In the genomic region with DNA sequence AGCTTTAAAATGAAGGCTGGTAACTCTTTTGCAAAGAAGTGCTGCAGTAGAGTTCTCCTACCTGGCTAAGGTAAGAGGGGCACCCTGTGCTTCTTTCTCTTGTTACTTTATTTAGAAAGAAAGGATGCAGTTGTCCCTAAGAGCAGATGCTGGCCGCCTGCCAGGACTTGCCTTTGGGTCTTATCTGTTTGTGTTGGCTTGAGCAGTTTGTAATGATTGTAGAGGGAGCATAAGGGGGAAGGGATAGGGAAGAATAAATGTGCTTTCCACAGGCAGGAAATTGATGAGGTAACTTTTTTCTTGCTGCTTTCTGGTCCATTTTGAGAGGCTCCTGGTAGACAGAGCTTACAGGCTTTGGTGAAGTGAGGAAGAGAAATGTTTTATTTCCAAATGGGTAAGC, we compare ENCODE assay signal across 13 cellular contexts.
DNase-seq lines count a peak whose midpoint lies in the region; ATAC-seq and TF ChIP-seq lines count a peak whose summit lies in the region.
"Had no signal": no experiment of that assay in that cellular context is flagged by ENCODE, and none has a peak within 500 bp of the region (broad histone marks: within the 10 kb centered on the region; RNA-seq: fewer than 3 reads in every experiment).

No MANE protein-coding gene starts in this region.

- no peak overlapping the region for H4K8ac ChIP-seq in IMR-90 (ENCODE audit: low read depth in 2 of 2, low read length in 2 of 2)

- H3K27ac Mint-ChIP-seq in natural killer cell treated with Interleukin-12 subunit alpha and Interleukin-12 subunit beta and Interleukin-15 and Interleukin-18, amount 100 ng/mL, for 72 hours, result no peak overlapping the region
- H3K27ac Mint-ChIP-seq: activated naive CD4-positive, alpha-beta T cell treated with anti-CD3 and anti-CD28 coated beads, Interleukin-2, amount 50 U/mL, for 24 hours; GM23338; neural progenitor cell; T-helper 1 cell treated with Interleukin-12 subunit alpha and Interleukin-12 subunit beta and Interleukin-4 antibody, amounts not matched to agents 30 μg/mL and 1 μg/mL, for 36 hours had no signal

- H3K56ac ChIP-seq in IMR-90 (ENCODE audit: extremely low read depth, insufficient read depth, low read length), result no peak overlapping the region

- TF ChIP-seq POLR2A in IMR-90 (IDR thresholded peaks at IDR 0.05; ENCODE audit: low read depth, low read length), result no peak

- no peaks in the 10 kb centered on the region for H3K79me1 ChIP-seq in IMR-90 (ENCODE audit: low read depth in 1 of 2, low read length in 2 of 2)

- no peak for ATAC-seq in IMR-90 (ENCODE audit: low read depth)
- ATAC-seq in SK-N-SH treated with all-trans-retinoic acid at 6 μM for 48 hours, result peak; percentile 23; the same call in 1 of the 3 replicates
- ATAC-seq in natural killer cell treated with Interleukin-12 subunit alpha and Interleukin-12 subunit beta and Interleukin-15 and Interleukin-18, amount 100 ng/mL, for 72 hours, result no peak
- ATAC-seq: GM23338 had no signal

- no peak for TF ChIP-seq RAD21 in IMR-90 (IDR thresholded peaks at IDR 0.05; ENCODE audit: low read length)

- dilution Hi-C loops in IMR-90 (cut with HindIII; ENCODE audit: low sequenced_read_pairs, unreplicated experiment), result no loop called here

- intact Hi-C loops in IMR-90 (cut with micrococcal nuclease) (no loop called here), tibial artery (cut with DNase I; ENCODE audit: low total_unique reads) (no loop called here)

- H4K91ac ChIP-seq in IMR-90 (ENCODE audit: insufficient read depth, low read depth, low read length), result no peak overlapping the region

- H3K27me3 ChIP-seq in IMR-90 (ENCODE audit: control insufficient read depth, insufficient read depth, low read length), result no peaks in the 10 kb centered on the region; the same call in 1 of the 2 replicates
- H3K27me3 ChIP-seq in right atrium auricular region, result no peaks in the 10 kb centered on the region
- H3K27me3 ChIP-seq in tibial artery, result no peaks in the 10 kb centered on the region
- H3K27me3 ChIP-seq: neural progenitor cell had no signal

- no peaks in the 10 kb centered on the region for H3K9me3 Mint-ChIP-seq in natural killer cell treated with Interleukin-12 subunit alpha and Interleukin-12 subunit beta and Interleukin-15 and Interleukin-18, amount 100 ng/mL, for 72 hours
- H3K9me3 Mint-ChIP-seq: activated naive CD4-positive, alpha-beta T cell treated with anti-CD3 and anti-CD28 coated beads, Interleukin-2, amount 50 U/mL, for 24 hours; GM23338; neural progenitor cell; T-helper 1 cell treated with Interleukin-12 subunit alpha and Interleukin-12 subunit beta and Interleukin-4 antibody, amounts not matched to agents 30 μg/mL and 1 μg/mL, for 36 hours had no signal

- H3K4ac ChIP-seq in IMR-90 (ENCODE audit: low read depth, low read length), result no peak overlapping the region

- no peaks in the 10 kb centered on the region for H3K9me3 ChIP-seq in IMR-90 (ENCODE audit: control insufficient read depth, insufficient read depth, low read length)
- no peaks in the 10 kb centered on the region for H3K9me3 ChIP-seq in right atrium auricular region
- H3K9me3 ChIP-seq in tibial artery, result no peaks in the 10 kb centered on the region

- H3K4me2 ChIP-seq in IMR-90 (ENCODE audit: low read depth, low read length), result no peak overlapping the region
- H3K4me2 ChIP-seq: GM23338, neural progenitor cell had no signal

- H3K4me3 ChIP-seq in IMR-90 (ENCODE audit: insufficient read depth, low read depth, low read length), result no peak overlapping the region
- no peak overlapping the region for H3K4me3 ChIP-seq in right atrium auricular region
- H3K4me3 ChIP-seq in tibial artery, result no peak overlapping the region
- H3K4me3 ChIP-seq: GM23338, neural progenitor cell had no signal

- H3K27ac ChIP-seq in IMR-90 (ENCODE audit: insufficient read depth, low read length) (no peak overlapping the region), right atrium auricular region (no peak overlapping the region), tibial artery (no peak overlapping the region)
- H3K27ac ChIP-seq: neural progenitor cell had no signal

- H3K23ac ChIP-seq in IMR-90 (ENCODE audit: low read depth, low read length), result no peak overlapping the region

- in situ Hi-C loops in IMR-90 (cut with MboI; ENCODE audit: low sequenced_read_pairs), result no loop called here

- H3K9ac ChIP-seq in IMR-90 (ENCODE audit: low read depth, low read length), result no peak overlapping the region
- H3K9ac ChIP-seq: neural progenitor cell had no signal

- H3K4me3 Mint-ChIP-seq in natural killer cell treated with Interleukin-12 subunit alpha and Interleukin-12 subunit beta and Interleukin-15 and Interleukin-18, amount 100 ng/mL, for 72 hours, result no peak overlapping the region
- H3K4me3 Mint-ChIP-seq: activated naive CD4-positive, alpha-beta T cell treated with anti-CD3 and anti-CD28 coated beads, Interleukin-2, amount 50 U/mL, for 24 hours; GM23338; neural progenitor cell; T-helper 1 cell treated with Interleukin-12 subunit alpha and Interleukin-12 subunit beta and Interleukin-4 antibody, amounts not matched to agents 30 μg/mL and 1 μg/mL, for 36 hours had no signal

- H3K14ac ChIP-seq in IMR-90 (replicated peaks; ENCODE audit: low read depth, low read length), result no peak overlapping the region

- H3K36me3 ChIP-seq in IMR-90 (ENCODE audit: control insufficient read depth, insufficient read depth, low read length), result no peaks in the 10 kb centered on the region
- no peaks in the 10 kb centered on the region for H3K36me3 ChIP-seq in right atrium auricular region
- no peaks in the 10 kb centered on the region for H3K36me3 ChIP-seq in tibial artery
- H3K36me3 ChIP-seq: neural progenitor cell had no signal

- no peak for TF ChIP-seq CTCF in IMR-90 (conservative IDR thresholded peaks at IDR 0.05; ENCODE audit: low read depth, low read length)
- no peak for TF ChIP-seq CTCF in right atrium auricular region (IDR thresholded peaks at IDR 0.05)
- no peak for TF ChIP-seq CTCF in tibial artery (IDR thresholded peaks at IDR 0.05)

- H3K18ac ChIP-seq in IMR-90 (ENCODE audit: low read depth, low read length), result no peak overlapping the region

- H2BK15ac ChIP-seq in IMR-90 (ENCODE audit: low read depth, low read length), result no peak overlapping the region

- H4K5ac ChIP-seq in IMR-90 (ENCODE audit: low read depth, low read length), result no peak overlapping the region

- no peaks in the 10 kb centered on the region for H4K20me1 ChIP-seq in IMR-90 (ENCODE audit: insufficient read depth, low read length)

- CTCF ChIA-PET in IMR-90 (lab: Yijun Ruan, JAX), result no interaction called here

- H3K36me3 Mint-ChIP-seq in natural killer cell treated with Interleukin-12 subunit alpha and Interleukin-12 subunit beta and Interleukin-15 and Interleukin-18, amount 100 ng/mL, for 72 hours, result no peaks in the 10 kb centered on the region
- H3K36me3 Mint-ChIP-seq: activated naive CD4-positive, alpha-beta T cell treated with anti-CD3 and anti-CD28 coated beads, Interleukin-2, amount 50 U/mL, for 24 hours; neural progenitor cell had no signal

- no peak overlapping the region for H2BK5ac ChIP-seq in IMR-90 (ENCODE audit: low read depth, low read length, poor library complexity, severe bottlenecking)

- no peaks in the 10 kb centered on the region for H3K4me1 ChIP-seq in IMR-90 (ENCODE audit: control insufficient read depth, insufficient read depth, low read length)
- H3K4me1 ChIP-seq in right atrium auricular region, result peaks cover 0 to 8% of the 10 kb centered on the region in 2 donors
- H3K4me1 ChIP-seq in tibial artery, result no peaks in the 10 kb centered on the region
- H3K4me1 ChIP-seq: neural progenitor cell had no signal

- no peak overlapping the region for H2BK120ac ChIP-seq in IMR-90 (ENCODE audit: low read depth, low read length)

- BruUV-seq in IMR-90 (replicated peaks; lab: Mats Ljungman, UMichigan), result no TSS peak

- H2AK5ac ChIP-seq in IMR-90 (ENCODE audit: low read depth, low read length), result no peak overlapping the region

- H2AK9ac ChIP-seq in IMR-90 (replicated peaks; ENCODE audit: low read depth, low read length, poor library complexity), result no peak overlapping the region

- DNase-seq in COLO668 (lab: John Stamatoyannopoulos, UW; ENCODE audit: unreplicated experiment) (peak; percentile 74), IMR-90 (peak; percentile 4), right atrium auricular region (ENCODE audit: low spot score) (peak; percentile 63), tibial artery (no peak)
- no peak for DNase-seq in stimulated activated CD4-positive, alpha-beta T cell treated with anti-CD3 and anti-CD28 coated beads, Interleukin-4, amount 100 ng/mL, for 4 hours
- DNase-seq in NK-92 treated with Interleukin-12 subunit alpha and Interleukin-12 subunit beta, amount 100 ng/mL, for 24 hours (lab: John Stamatoyannopoulos, UW), result no peak
- DNase-seq in natural killer cell treated with Interleukin-12 subunit alpha and Interleukin-12 subunit beta and Interleukin-15 and Interleukin-18, amount 100 ng/mL, for 72 hours (ENCODE audit: low spot score), result no peak
- DNase-seq: Kasumi-1 had no signal

- POLR2A ChIA-PET in IMR-90 (lab: Charles Lee; ENCODE audit: unreplicated experiment), result no interaction called here

- H3K9me1 ChIP-seq in IMR-90 (ENCODE audit: insufficient read depth, low read length), result no peaks in the 10 kb centered on the region

- WGBS in IMR-90 (ENCODE audit: extremely low coverage in 2 of 2, insufficient read length in 1 of 2), 2 experiments, result no CpG with 5 or more reads among the region's 1 CpG

- peaks cover 4 to 5% of the 10 kb centered on the region in 2 donors for H3K27me3 Mint-ChIP-seq in natural killer cell treated with Interleukin-12 subunit alpha and Interleukin-12 subunit beta and Interleukin-15 and Interleukin-18, amount 100 ng/mL, for 72 hours

- H2BK20ac ChIP-seq in IMR-90 (ENCODE audit: low read depth, low read length), result no peak overlapping the region

- H2AFZ ChIP-seq in IMR-90 (replicated peaks; ENCODE audit: low read length, poor library complexity), result no peak overlapping the region
- H2AFZ ChIP-seq: GM23338, neural progenitor cell had no signal

- H3K4me1 Mint-ChIP-seq in natural killer cell treated with Interleukin-12 subunit alpha and Interleukin-12 subunit beta and Interleukin-15 and Interleukin-18, amount 100 ng/mL, for 72 hours (ENCODE audit: low read depth in 2 of 2), result no peaks in the 10 kb centered on the region
- H3K4me1 Mint-ChIP-seq: activated naive CD4-positive, alpha-beta T cell treated with anti-CD3 and anti-CD28 coated beads, Interleukin-2, amount 50 U/mL, for 24 hours; GM23338; neural progenitor cell had no signal

TF ChIP-seq in IMR-90, 13 proteins besides CTCF, POLR2A, EP300 and RAD21 (continues in another document):
- TF ChIP-seq CHD1 (IDR thresholded peaks at IDR 0.05; ENCODE audit: low read depth, low read length), result no peak
- TF ChIP-seq RFX5 (IDR thresholded peaks at IDR 0.05; ENCODE audit: low read depth, low read length), result no peak

TF ChIP-seq in SK-N-SH treated with all-trans-retinoic acid at 6 μM for 48 hours, 23 proteins besides CTCF, POLR2A, EP300 and RAD21 (continues in another document):
- no peak for TF ChIP-seq ARNTL (CRISPR knock-in tag; IDR thresholded peaks at IDR 0.05; ENCODE audit: borderline replicate concordance, low read depth)
- no peak for TF ChIP-seq ZNF70 (CRISPR knock-in tag; IDR thresholded peaks at IDR 0.05)
- no peak for TF ChIP-seq OSR1 (CRISPR knock-in tag; IDR thresholded peaks at IDR 0.05)
- TF ChIP-seq PPARA (CRISPR knock-in tag; IDR thresholded peaks at IDR 0.05; ENCODE audit: borderline replicate concordance), result no peak

Comparison
In these comparisons a context has a peak if more than half of its experiments do, and no peak if none do; other contexts are left out.
1. DNase-seq: peak in COLO668 (single experiment), IMR-90 (single experiment) and right atrium auricular region (single experiment); none in stimulated activated CD4-positive, alpha-beta T cell treated with anti-CD3 and anti-CD28 coated beads, Interleukin-4, amount 100 ng/mL, for 4 hours (0 of 2), tibial artery (0 of 2), NK-92 treated with Interleukin-12 subunit alpha and Interleukin-12 subunit beta, amount 100 ng/mL, for 24 hours (single experiment) and natural killer cell treated with Interleukin-12 subunit alpha and Interleukin-12 subunit beta and Interleukin-15 and Interleukin-18, amount 100 ng/mL, for 72 hours (single experiment).